17 cellular contexts compared by ENCODE assay signal in genomic region chr2:71465356-71465755, GRCh38. TPM values are rescaled to one million over a fixed set of nuclear protein-coding genes. Genes with fewer than 3 reads are reported as not detected.
DNase-seq lines count a peak whose midpoint lies in the region; ATAC-seq and TF ChIP-seq lines count a peak whose summit lies in the region.
"Had no signal": no experiment of that assay in that cellular context is flagged by ENCODE, and none has a peak within 500 bp of the region (broad histone marks: within the 10 kb centered on the region; RNA-seq: fewer than 3 reads in every experiment).

No MANE protein-coding gene starts in this region.

- no peak for TF ChIP-seq EP300 in tibial nerve (IDR thresholded peaks at IDR 0.05)

- H3K36me3 ChIP-seq in HUES6 (ENCODE audit: control insufficient read depth, insufficient read depth, low read length) = no peaks in the 10 kb centered on the region
- no peaks in the 10 kb centered on the region for H3K36me3 ChIP-seq in iPS-15b (ENCODE audit: control insufficient read depth, insufficient read depth, low read length)
- no peaks in the 10 kb centered on the region for H3K36me3 ChIP-seq in tibial nerve

- TF ChIP-seq CTCF in tibial nerve (IDR thresholded peaks at IDR 0.05) = no peak

- peaks cover 23% of the 10 kb centered on the region for H3K4me1 ChIP-seq in HUES6 (ENCODE audit: control insufficient read depth, insufficient read depth, low read length)
- peaks cover 15% of the 10 kb centered on the region for H3K4me1 ChIP-seq in iPS-15b (ENCODE audit: control insufficient read depth, insufficient read depth, low read length)
- H3K4me1 ChIP-seq in tibial nerve = peaks cover 0 to 23% (median 8%) of the 10 kb centered on the region in 4 donors

- peak overlapping the region; percentile 57 for H3K4me3 ChIP-seq in HUES6 (ENCODE audit: low read depth, low read length)
- H3K4me3 ChIP-seq in iPS-15b (ENCODE audit: low read depth, low read length) = peak overlapping the region; percentile 59
- H3K4me3 ChIP-seq in tibial nerve = no peak overlapping the region
- H3K4me3 ChIP-seq: SJCRH30 had no signal

- 50 to 58% methylated on average over 11 of the region's 11 CpGs for WGBS in tibial nerve, 2 donors

- H3K27ac ChIP-seq in HUES6 (ENCODE audit: low read depth, low read length) (no peak overlapping the region), tibial nerve (no peak overlapping the region)
- H3K27ac ChIP-seq: SJCRH30 had no signal

- no peak overlapping the region for H3K9ac ChIP-seq in HUES6 (ENCODE audit: low read length)
- H3K9ac ChIP-seq in iPS-15b (ENCODE audit: low read depth, low read length) = no peak overlapping the region

- H3K9me3 ChIP-seq in HUES6 (ENCODE audit: control insufficient read depth, insufficient read depth, low read depth, low read length) (no peaks in the 10 kb centered on the region), iPS-15b (ENCODE audit: control insufficient read depth, insufficient read depth, low read length) (no peaks in the 10 kb centered on the region), tibial nerve (peaks cover 0 to 13% (median 0%) of the 10 kb centered on the region in 4 donors)

- H3K27me3 ChIP-seq in HUES6 (ENCODE audit: control insufficient read depth, insufficient read depth, low read length) (peaks cover 87% of the 10 kb centered on the region), iPS-15b (ENCODE audit: control insufficient read depth, insufficient read depth, low read length) (peaks cover 82% of the 10 kb centered on the region), tibial nerve (peaks cover 0 to 39% of the 10 kb centered on the region in 2 donors)
- H3K27me3 ChIP-seq: SJCRH30 had no signal

- intact Hi-C loops in sciatic nerve (cut with DNase I) = no loop called here

- TF ChIP-seq POLR2A in tibial nerve (IDR thresholded peaks at IDR 0.05) = no peak

- ATAC-seq in sciatic nerve (no peak), HG03520 (IDR thresholded peaks at IDR 0.05; ENCODE audit: unreplicated experiment) (no peak)

- DNase-seq in ELF-1 (ENCODE audit: low read depth, low spot score) = peak; percentile 30
- peak; percentile 26 for DNase-seq in sciatic nerve (ENCODE audit: low spot score)
- DNase-seq in NCI-H226 = no peak
- no peak for DNase-seq in tibial nerve (ENCODE audit: low spot score in 2 of 2)
- DNase-seq: Calu3; CD4-positive, CD25-positive, alpha-beta regulatory T cell; DMS79 treated with DMSO at 0.1 percent for 48 hours; GF-D8; NCI-H1436; NCI-H2029 treated with DMSO at 0.1 percent for 48 hours; NCI-H526 treated with DMSO at 0.1 percent for 48 hours; RPMI8226; SJCRH30 had no signal

RNA-seq across cellular contexts. Expression of gene DYSF, which starts 12.0 kb away (rescaled TPM):
- total RNA-seq in sciatic nerve (21.8 TPM), tibial nerve (10 to 100 TPM in 1 of 4 donors, 1 to 10 TPM in 3; 4.2 to 12.0 (median 5.9) TPM)
- total RNA-seq: OCI-LY7 had no signal

Comparison
In these comparisons a context has a peak if more than half of its experiments do, and no peak if none do; other contexts are left out.
1. DNase-seq: peak in ELF-1 (single experiment) and sciatic nerve (single experiment); none in NCI-H226 (single experiment) and tibial nerve (0 of 2).
2. H3K4me3 ChIP-seq: peak in HUES6 (single experiment) and iPS-15b (single experiment); none in tibial nerve (0 of 4).